Comparison of ENCODE assay signal across 1 cellular context in genomic region chr3:111735271-111735758, GRCh38.
TF ChIP-seq lines count a peak whose summit lies in the region.

No MANE protein-coding gene starts in this region.

TF ChIP-seq in HEK293, 187 proteins besides CTCF, POLR2A, EP300 and RAD21 (continued from another document):
- TF ChIP-seq, protein P1, sequence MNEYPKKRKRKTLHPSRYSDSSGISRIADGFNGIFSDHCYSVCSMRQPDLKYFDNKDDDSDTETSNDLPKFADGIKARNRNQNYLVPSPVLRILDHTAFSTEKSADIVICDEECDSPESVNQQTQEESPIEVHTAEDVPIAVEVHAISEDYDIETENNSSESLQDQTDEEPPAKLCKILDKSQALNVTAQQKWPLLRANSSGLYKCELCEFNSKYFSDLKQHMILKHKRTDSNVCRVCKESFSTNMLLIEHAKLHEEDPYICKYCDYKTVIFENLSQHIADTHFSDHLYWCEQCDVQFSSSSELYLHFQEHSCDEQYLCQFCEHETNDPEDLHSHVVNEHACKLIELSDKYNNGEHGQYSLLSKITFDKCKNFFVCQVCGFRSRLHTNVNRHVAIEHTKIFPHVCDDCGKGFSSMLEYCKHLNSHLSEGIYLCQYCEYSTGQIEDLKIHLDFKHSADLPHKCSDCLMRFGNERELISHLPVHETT (tag by site-specific recombination; IDR thresholded peaks at IDR 0.05), result peak; percentile 94
- TF ChIP-seq HOXD13 (CRISPR knock-in tag; IDR thresholded peaks at IDR 0.05; ENCODE audit: borderline replicate concordance), result peak; percentile 63; the same call in 1 of the 2 replicates
- 0 out of 2 replicates have a peak, but pooled peaks have one; percentile 50 for TF ChIP-seq PRDM4 (tag by site-specific recombination; IDR thresholded peaks at IDR 0.05)
- no peak for TF ChIP-seq ZNF560 (tag by site-specific recombination; IDR thresholded peaks at IDR 0.05; ENCODE audit: borderline replicate concordance)
- TF ChIP-seq ATF2 (tag by site-specific recombination; IDR thresholded peaks at IDR 0.05; ENCODE audit: low read depth), result peak; percentile 83
